Comparison of ENCODE assay signal across 17 cellular contexts in genomic region chr17:38344127-38344745, GRCh38. TPM values are rescaled to one million over a fixed set of nuclear protein-coding genes. Genes with fewer than 3 reads are reported as not detected.
"Had no signal": no experiment of that assay in that cellular context is flagged by ENCODE, and none has a peak within 500 bp of the region (broad histone marks: within the 10 kb centered on the region; RNA-seq: fewer than 3 reads in every experiment).

No MANE protein-coding gene starts in this region.

- FAIRE-seq: kidney, pancreas had no signal

- H3K36me3 ChIP-seq: colonic mucosa, left lung, pancreas, thyroid gland, uterus had no signal

- H3K4me1 ChIP-seq: colonic mucosa, left lung, pancreas, uterus had no signal

- H3K4me3 ChIP-seq: colonic mucosa, left lung, pancreas, thyroid gland, uterus had no signal

- DNase-seq: activated CD4-positive, alpha-beta T cell treated with anti-CD3 and anti-CD28 coated beads, Interleukin-2, amount 10 ng/mL, durations not matched to agents 24 days and 14 days; activated CD4-positive, CD25-positive, alpha-beta regulatory T cell; activated CD8-positive, alpha-beta memory T cell treated with anti-CD3 and anti-CD28 coated beads, Interleukin-2, amount 50 U/mL, for 4 hours; activated CD8-positive, alpha-beta T cell treated with anti-CD3 and anti-CD28 coated beads, Interleukin-2, amount 10 ng/mL, durations not matched to agents 7 days and 5 days; activated effector memory CD4-positive, alpha-beta T cell treated with anti-CD3 and anti-CD28 coated beads, Interleukin-2, amount 50 U/mL, for 16 hours; activated T-cell treated with anti-CD3 and anti-CD28 coated beads, Interleukin-2, amount 50 U/mL, for 48 hours; colonic mucosa; foreskin fibroblast; hippocampal formation; kidney; left lung; naive B cell; stimulated activated CD4-positive, alpha-beta T cell treated with anti-CD3 and anti-CD28 coated beads, Interleukin-1b, Interleukin-23, amount 100 ng/mL, for 48 hours; thyroid gland; uterus had no signal

- H3K27ac ChIP-seq: colonic mucosa, left lung, pancreas, thyroid gland, uterus had no signal

- H3K9me3 ChIP-seq: colonic mucosa, left lung, pancreas, thyroid gland, uterus had no signal

- H3K27me3 ChIP-seq: colonic mucosa, left lung, pancreas, thyroid gland, uterus had no signal

- ATAC-seq: activated CD8-positive, alpha-beta T cell treated with anti-CD3 and anti-CD28 coated beads, Interleukin-2, amount 10 ng/mL, durations not matched to agents 7 days and 5 days; activated naive CD4-positive, alpha-beta T cell treated with anti-CD3 and anti-CD28 coated beads, Interleukin-2, amount 50 U/mL, for 72 hours; left lung had no signal

RNA-seq across cellular contexts. Expression of gene GPR179, which starts 0.5 kb away (rescaled TPM):
- total RNA-seq: activated CD4-positive, alpha-beta T cell treated with anti-CD3 and anti-CD28 coated beads, Interleukin-2, amount 10 ng/mL, durations not matched to agents 24 days and 14 days; kidney had no signal
